11 cellular contexts compared by ENCODE assay signal in genomic region chr1:203462878-203463277, GRCh38. TPM values are rescaled to one million over a fixed set of nuclear protein-coding genes. Genes with fewer than 3 reads are reported as not detected.
DNase-seq lines count a peak whose midpoint lies in the region; ATAC-seq and TF ChIP-seq lines count a peak whose summit lies in the region.
"Had no signal": no experiment of that assay in that cellular context is flagged by ENCODE, and none has a peak within 500 bp of the region (broad histone marks: within the 10 kb centered on the region; RNA-seq: fewer than 3 reads in every experiment).

No MANE protein-coding gene starts in this region.

- peak; percentile 56 for DNase-seq in left cardiac atrium
- no peak for DNase-seq in left ventricle myocardium superior
- peak; percentile 48 for DNase-seq in mammary epithelial cell
- DNase-seq in lower lobe of right lung, result peak; percentile 82
- peak; percentile 91 to 95 for DNase-seq in aorta
- no peak for DNase-seq in NCI-H1105 (lab: John Stamatoyannopoulos, UW)
- no peak for DNase-seq in activated effector memory CD4-positive, alpha-beta T cell treated with anti-CD3 and anti-CD28 coated beads, Interleukin-2, amount 50 U/mL, for 16 hours
- DNase-seq: 8988T; activated T-cell treated with anti-CD3 and anti-CD28 coated beads, Interleukin-2, amount 50 U/mL, for 4 hours had no signal

- CTCF ChIA-PET in mammary epithelial cell (lab: Charles Lee; ENCODE audit: low non-redundant PET), result no interaction called here

- H3K9me3 ChIP-seq in mammary epithelial cell (replicated peaks; ENCODE audit: insufficient read depth, low read length) (no peaks in the 10 kb centered on the region), lower lobe of right lung (no peaks in the 10 kb centered on the region), aorta (ENCODE audit: control insufficient read depth, low read length) (no peaks in the 10 kb centered on the region)

- no peaks in the 10 kb centered on the region for H3K79me2 ChIP-seq in mammary epithelial cell (ENCODE audit: insufficient read depth, low read length)

- H4K20me1 ChIP-seq in mammary epithelial cell (ENCODE audit: insufficient read depth, low read length), result no peaks in the 10 kb centered on the region

- H3K27me3 ChIP-seq in mammary epithelial cell (ENCODE audit: insufficient read depth, low read length) (no peaks in the 10 kb centered on the region), lower lobe of right lung (ENCODE audit: low read depth) (no peaks in the 10 kb centered on the region), aorta (ENCODE audit: control insufficient read depth in 1 of 2, insufficient read depth in 2 of 2, low read length in 1 of 2) (no peaks in the 10 kb centered on the region)

- H2AFZ ChIP-seq in mammary epithelial cell (ENCODE audit: low read depth, low read length), result no peak overlapping the region

- TF ChIP-seq CTCF in mammary epithelial cell (conservative IDR thresholded peaks at IDR 0.05 in 1 of 2, IDR thresholded peaks at IDR 0.05 in 1 of 2; ENCODE audit: extremely low read depth in 1 of 2, insufficient read depth in 1 of 2, low read depth in 1 of 2, low read length in 2 of 2), result no peak
- no peak for TF ChIP-seq CTCF in lower lobe of right lung (IDR thresholded peaks at IDR 0.05)

- peaks cover 17% of the 10 kb centered on the region for H3K4me1 ChIP-seq in mammary epithelial cell (ENCODE audit: insufficient read depth, low read length)
- H3K4me1 ChIP-seq in lower lobe of right lung, result peaks cover 28% of the 10 kb centered on the region
- peaks cover 2 to 8% of the 10 kb centered on the region in 2 donors for H3K4me1 ChIP-seq in aorta (ENCODE audit: control insufficient read depth in 1 of 2, insufficient read depth in 2 of 2, low read length in 2 of 2)

- H3K27ac ChIP-seq in mammary epithelial cell (ENCODE audit: insufficient read depth, low read depth, low read length) (no peak overlapping the region), lower lobe of right lung (peak overlapping the region; percentile 78), aorta (ENCODE audit: low read depth in 1 of 2, low read length in 2 of 2) (peak overlapping the region; percentile 96 to 99)

- intact Hi-C loops in left cardiac atrium (cut with DNase I) (no loop called here), left ventricle myocardium superior (cut with micrococcal nuclease) (no loop called here), mammary epithelial cell (cut with micrococcal nuclease) (loop anchor here (2.0 kb wide), 1 partner anchor 18 kb away; no protein-coding TSS in a partner anchor), lower lobe of right lung (cut with DNase I) (no loop called here), aorta (cut with DNase I) (no loop called here)

- no peak overlapping the region for H3K9ac ChIP-seq in mammary epithelial cell (ENCODE audit: insufficient read depth, low read length)

- H3K4me2 ChIP-seq in mammary epithelial cell (ENCODE audit: insufficient read depth, low read depth, low read length), result no peak overlapping the region

- no peaks in the 10 kb centered on the region for H3K36me3 ChIP-seq in mammary epithelial cell (ENCODE audit: insufficient read depth, low read length)
- no peaks in the 10 kb centered on the region for H3K36me3 ChIP-seq in lower lobe of right lung
- no peaks in the 10 kb centered on the region for H3K36me3 ChIP-seq in aorta (ENCODE audit: control insufficient read depth in 1 of 2, insufficient read depth in 2 of 2, low read length in 1 of 2)

- BruUV-seq in mammary epithelial cell (replicated peaks; lab: Mats Ljungman, UMichigan), result no TSS peak

- dilution Hi-C loops in mammary epithelial cell (cut with HindIII; ENCODE audit: low sequenced_read_pairs), result no loop called here

- 19% methylated on average over 6 of the region's 6 CpGs for WGBS in mammary epithelial cell (ENCODE audit: low coverage, missing lambda C conversion rate)
- 33 to 35% methylated on average over 6 of the region's 6 CpGs for WGBS in aorta, 2 donors

- peak in 1 of 2 donors; percentile 32 for ATAC-seq in left cardiac atrium
- no peak for ATAC-seq in left ventricle myocardium superior
- peak; percentile 49 to 61 for ATAC-seq in lower lobe of right lung
- peak; percentile 31 for ATAC-seq in aorta (ENCODE audit: low FRiP score)
- no peak for ATAC-seq in HG03196 (IDR thresholded peaks at IDR 0.05; ENCODE audit: unreplicated experiment)
- ATAC-seq: activated T-cell treated with anti-CD3 and anti-CD28 coated beads, Interleukin-2, amount 50 U/mL, for 4 hours; Panc1 had no signal

- H3K4me3 ChIP-seq in mammary epithelial cell (replicated peaks in 1 of 3; ENCODE audit: insufficient read depth in 1 of 3, low read depth in 2 of 3, low read length in 3 of 3), result no peak overlapping the region
- no peak overlapping the region for H3K4me3 ChIP-seq in lower lobe of right lung
- H3K4me3 ChIP-seq in aorta (ENCODE audit: low read length in 2 of 2), result no peak overlapping the region

- in situ Hi-C loops in mammary epithelial cell (cut with MboI; ENCODE audit: low sequenced_read_pairs in 2 of 2), result no loop called here

RNA-seq across cellular contexts. Expression of gene PRELP, which starts 12.7 kb away (rescaled TPM):
- 10 to 100 TPM; 47.4 to 71.7 TPM for total RNA-seq in left cardiac atrium
- 22.5 TPM for total RNA-seq in left ventricle myocardium superior
- under 1 TPM; under 0.01 to 0.12 TPM for total RNA-seq in mammary epithelial cell
- polyA plus RNA-seq in mammary epithelial cell, result 0.03 TPM
- polyA minus RNA-seq in mammary epithelial cell, result 1.6 TPM
- 47.5 TPM for total RNA-seq in lower lobe of right lung
- total RNA-seq in aorta, result 100 to 1,000 TPM; 174 to 217 TPM
- polyA plus RNA-seq in aorta, result 100 to 1,000 TPM; 152 to 178 TPM

RNA-seq across cellular contexts. Expression of gene OPTC, which starts 31.1 kb away (rescaled TPM):
- total RNA-seq in left cardiac atrium, result not detected
- not detected for total RNA-seq in left ventricle myocardium superior
- total RNA-seq in mammary epithelial cell, result not detected
- not detected for polyA plus RNA-seq in mammary epithelial cell
- not detected for polyA minus RNA-seq in mammary epithelial cell
- not detected for total RNA-seq in lower lobe of right lung
- total RNA-seq in aorta, result not detected
- polyA plus RNA-seq in aorta, result under 1 TPM in 1 of 2 donors, not detected in 1; 0.56 TPM
- total RNA-seq: activated T-cell treated with anti-CD3 and anti-CD28 coated beads, Interleukin-2, amount 50 U/mL, for 4 hours had no signal

Comparison
In these comparisons a context has a peak if more than half of its experiments do, and no peak if none do; other contexts are left out.
1. DNase-seq: peak in left cardiac atrium (single experiment), mammary epithelial cell (single experiment), lower lobe of right lung (single experiment) and aorta (2 of 2); none in left ventricle myocardium superior (single experiment), NCI-H1105 (single experiment) and activated effector memory CD4-positive, alpha-beta T cell treated with anti-CD3 and anti-CD28 coated beads, Interleukin-2, amount 50 U/mL, for 16 hours (single experiment).
2. ATAC-seq: peak in lower lobe of right lung (2 of 2) and aorta (single experiment); none in left ventricle myocardium superior (single experiment) and HG03196 (single experiment).
3. RNA of gene PRELP, which starts 12.7 kb away (total RNA-seq): 174 to 217 TPM in aorta, 47.4 to 71.7 TPM in left cardiac atrium, 47.5 TPM in lower lobe of right lung (single experiment) and 22.5 TPM in left ventricle myocardium superior (single experiment); under 0.01 to 0.12 TPM in mammary epithelial cell; every median in the first group is over 10 times any median in the second.